Comparison of ENCODE assay signal across 8 cellular contexts in genomic region chr11:62726156-62727006, GRCh38. TPM values are rescaled to one million over a fixed set of nuclear protein-coding genes. Genes with fewer than 3 reads are reported as not detected.
DNase-seq lines count a peak whose midpoint lies in the region; ATAC-seq and TF ChIP-seq lines count a peak whose summit lies in the region.

No MANE protein-coding gene starts in this region.

- peak; percentile 50 for DNase-seq in NCI-H2227 (lab: John Stamatoyannopoulos, UW; ENCODE audit: unreplicated experiment)
- DNase-seq in NCI-H2227 treated with DMSO at 0.1 percent for 48 hours (lab: John Stamatoyannopoulos, UW) = no peak
- no peak for DNase-seq in astrocyte of the cerebellum (ENCODE audit: low read depth)
- peak; percentile 7 for DNase-seq in inferior parietal cortex (ENCODE audit: extremely low spot score)
- DNase-seq in DMS79 (lab: John Stamatoyannopoulos, UW) = no peak
- DNase-seq in H4 (ENCODE audit: low spot score) = no peak

- in situ Hi-C loops in astrocyte of the cerebellum (cut with HindIII; ENCODE audit: low sequenced_read_pairs) = no loop called here

- H3K4me3 Mint-ChIP-seq in stimulated activated memory B cell treated with anti-CD40 and anti-IgM and Interleukin-4, amounts not matched to agents 10 μg/mL and 1 μg/mL and 100 μg/mL, for 72 hours = peak overlapping the region; percentile 92

- TF ChIP-seq CTCF in astrocyte of the cerebellum (IDR thresholded peaks at IDR 0.05; ENCODE audit: low read depth, low read length, missing control alignments) = no peak

- H3K27me3 Mint-ChIP-seq in stimulated activated memory B cell treated with anti-CD40 and anti-IgM and Interleukin-4, amounts not matched to agents 10 μg/mL and 1 μg/mL and 100 μg/mL, for 72 hours = no peaks in the 10 kb centered on the region

- H3K4me1 Mint-ChIP-seq in stimulated activated memory B cell treated with anti-CD40 and anti-IgM and Interleukin-4, amounts not matched to agents 10 μg/mL and 1 μg/mL and 100 μg/mL, for 72 hours = peaks cover 43% of the 10 kb centered on the region

- H3K4me3 ChIP-seq in astrocyte of the cerebellum (ENCODE audit: low read depth, low read length) = peak overlapping the region; percentile 94

- no peaks in the 10 kb centered on the region for H3K9me3 Mint-ChIP-seq in stimulated activated memory B cell treated with anti-CD40 and anti-IgM and Interleukin-4, amounts not matched to agents 10 μg/mL and 1 μg/mL and 100 μg/mL, for 72 hours

- H3K27ac Mint-ChIP-seq in stimulated activated memory B cell treated with anti-CD40 and anti-IgM and Interleukin-4, amounts not matched to agents 10 μg/mL and 1 μg/mL and 100 μg/mL, for 72 hours = peak overlapping the region; percentile 95

- peak; percentile 1 for ATAC-seq in HG03565 (IDR thresholded peaks at IDR 0.05; ENCODE audit: unreplicated experiment)
- peak; percentile 2 for ATAC-seq in stimulated activated memory B cell treated with anti-CD40 and anti-IgM and Interleukin-4, amounts not matched to agents 10 μg/mL and 1 μg/mL and 100 μg/mL, for 72 hours

- H3K36me3 Mint-ChIP-seq in stimulated activated memory B cell treated with anti-CD40 and anti-IgM and Interleukin-4, amounts not matched to agents 10 μg/mL and 1 μg/mL and 100 μg/mL, for 72 hours = peaks cover 46% of the 10 kb centered on the region

RNA-seq across cellular contexts. Expression of gene HNRNPUL2, which starts 0.9 kb away (rescaled TPM):
- total RNA-seq in H4 (2014; rRNA removed; shearing (Covaris generic)) = 4.7 and 5.0 TPM in 2 replicates

RNA-seq across cellular contexts. Expression of gene TTC9C, which starts 1.9 kb away (rescaled TPM):
- total RNA-seq in H4 (2014; rRNA removed; shearing (Covaris generic)) = 35.0 and 46.9 TPM in 2 replicates

RNA-seq across cellular contexts. Expression of gene GNG3, which starts 18.9 kb away (rescaled TPM):
- 0.41 TPM in 1 of 2 replicates, not detected in the other for total RNA-seq in H4 (2014; rRNA removed; shearing (Covaris generic))

RNA-seq across cellular contexts. Expression of gene BSCL2, which starts 19.2 kb away (rescaled TPM):
- 128 TPM in 2 replicates for total RNA-seq in H4 (2014; rRNA removed; shearing (Covaris generic))

RNA-seq across cellular contexts. Expression of gene ZBTB3, which starts 27.6 kb away (rescaled TPM):
- total RNA-seq in H4 (2014; rRNA removed; shearing (Covaris generic)) = 6.9 and 7.5 TPM in 2 replicates

Comparison
In these comparisons a context has a peak if more than half of its experiments do, and no peak if none do; other contexts are left out.
1. DNase-seq: peak in NCI-H2227 (single experiment) and inferior parietal cortex (single experiment); none in NCI-H2227 treated with DMSO at 0.1 percent for 48 hours (single experiment), astrocyte of the cerebellum (single experiment), DMS79 (single experiment) and H4 (single experiment).